In genomic region chr4:8682725-8683124, GRCh38 we compare ENCODE assay signal across 30 cellular contexts.
"Had no signal": no experiment of that assay in that cellular context is flagged by ENCODE, and none has a peak within 500 bp of the region (broad histone marks: within the 10 kb centered on the region; RNA-seq: fewer than 3 reads in every experiment).

No MANE protein-coding gene starts in this region.

- H3K9me3 Mint-ChIP-seq: activated T-cell treated with anti-CD3 and anti-CD28 coated beads, Interleukin-2, amount 50 U/mL, for 24 hours; activated T-helper 1 cell treated with anti-CD3 and anti-CD28 coated beads, Interleukin-12 subunit alpha, Interleukin-12 subunit beta, Interleukin-2, Interleukin-4 antibody, amounts not matched to agents 30 ng/mL and 10 ng/mL and 1 ng/mL, durations not matched to agents 14 hours and 24 hours and 36 hours; T-helper 2 cell treated with Interferon-gamma antibody and Interleukin-4, amounts not matched to agents 5 μg/mL and 100 μg/mL, for 36 hours had no signal

- H3K36me3 Mint-ChIP-seq: activated naive CD8-positive, alpha-beta T cell treated with anti-CD3 and anti-CD28 coated beads, Interleukin-2, amount 10 ng/mL, durations not matched to agents 7 days and 5 days had no signal

- H3K4me3 Mint-ChIP-seq: activated CD4-positive, alpha-beta T cell treated with anti-CD3 and anti-CD28 coated beads, Interleukin-2, amount 10 ng/mL, durations not matched to agents 7 days and 5 days; activated CD8-positive, alpha-beta T cell treated with anti-CD3 and anti-CD28 coated beads, Interleukin-2, amount 10 ng/mL, durations not matched to agents 7 days and 5 days; activated naive CD8-positive, alpha-beta T cell treated with anti-CD3 and anti-CD28 coated beads, Interleukin-2, amount 10 ng/mL, durations not matched to agents 7 days and 5 days; activated T-cell treated with anti-CD3 and anti-CD28 coated beads, Interleukin-2, amount 50 U/mL, for 24 hours; activated T-helper 1 cell treated with anti-CD3 and anti-CD28 coated beads, Interleukin-12 subunit alpha, Interleukin-12 subunit beta, Interleukin-2, Interleukin-4 antibody, amounts not matched to agents 30 ng/mL and 10 ng/mL and 1 ng/mL, durations not matched to agents 14 hours and 24 hours and 36 hours; T-helper 1 cell treated with Interleukin-12 subunit alpha and Interleukin-12 subunit beta and Interleukin-4 antibody, amounts not matched to agents 30 μg/mL and 1 μg/mL, for 36 hours; T-helper 2 cell treated with Interferon-gamma antibody and Interleukin-4, amounts not matched to agents 5 μg/mL and 100 μg/mL, for 36 hours had no signal

- H3K27ac ChIP-seq: body of pancreas, breast epithelium, Peyer's patch had no signal

- H3K27ac Mint-ChIP-seq: activated CD4-positive, alpha-beta T cell treated with anti-CD3 and anti-CD28 coated beads, Interleukin-2, amount 10 ng/mL, durations not matched to agents 7 days and 5 days; activated CD8-positive, alpha-beta T cell treated with anti-CD3 and anti-CD28 coated beads, Interleukin-2, amount 10 ng/mL, durations not matched to agents 7 days and 5 days; activated naive CD8-positive, alpha-beta T cell treated with anti-CD3 and anti-CD28 coated beads, Interleukin-2, amount 10 ng/mL, durations not matched to agents 7 days and 5 days; activated T-cell treated with anti-CD3 and anti-CD28 coated beads, Interleukin-2, amount 50 U/mL, for 24 hours; activated T-helper 1 cell treated with anti-CD3 and anti-CD28 coated beads, Interleukin-12 subunit alpha, Interleukin-12 subunit beta, Interleukin-2, Interleukin-4 antibody, amounts not matched to agents 30 ng/mL and 10 ng/mL and 1 ng/mL, durations not matched to agents 14 hours and 24 hours and 36 hours; T-helper 1 cell treated with Interleukin-12 subunit alpha and Interleukin-12 subunit beta and Interleukin-4 antibody, amounts not matched to agents 30 μg/mL and 1 μg/mL, for 36 hours; T-helper 2 cell treated with Interferon-gamma antibody and Interleukin-4, amounts not matched to agents 5 μg/mL and 100 μg/mL, for 36 hours had no signal

- H3K27me3 ChIP-seq: body of pancreas, Peyer's patch had no signal

- H3K4me1 ChIP-seq: body of pancreas, breast epithelium, Peyer's patch had no signal

- DNase-seq: activated CD4-positive, alpha-beta T cell treated with anti-CD3 and anti-CD28 coated beads, Interleukin-2, amount 10 ng/mL, durations not matched to agents 7 days and 5 days; activated CD4-positive, alpha-beta T cell treated with anti-CD3 and anti-CD28 coated beads, Interleukin-2, amount 50 U/mL, for 48 hours; activated CD8-positive, alpha-beta T cell treated with anti-CD3 and anti-CD28 coated beads, Interleukin-2, amount 10 ng/mL, durations not matched to agents 7 days and 5 days; activated naive CD4-positive, alpha-beta T cell; activated naive CD4-positive, alpha-beta T cell treated with anti-CD3 and anti-CD28 coated beads, Interleukin-2, amount 50 U/mL, for 16 hours; activated naive CD8-positive, alpha-beta T cell treated with anti-CD3 and anti-CD28 coated beads, Interleukin-2, amount 10 ng/mL, durations not matched to agents 7 days and 5 days; activated T-cell treated with anti-CD3 and anti-CD28 coated beads, Interleukin-2, amount 50 U/mL, for 24 hours; amygdala; body of pancreas; NCI-H1092 treated with DMSO at 0.1 percent for 48 hours; NCI-H1417; NCI-H146; NCI-H187; NCI-H2029 treated with DMSO at 0.1 percent for 48 hours; NCI-H2107; NCI-H2171; NCI-H510A; NCI-H526; NCI-H748 treated with DMSO at 0.1 percent for 48 hours; NK-92 treated with Interleukin-12 subunit alpha and Interleukin-12 subunit beta, amount 100 ng/mL, for 24 hours; PC-3; Peyer's patch; RPMI8226; SIG-M5 had no signal

- H3K4me1 Mint-ChIP-seq: activated CD4-positive, alpha-beta T cell treated with anti-CD3 and anti-CD28 coated beads, Interleukin-2, amount 10 ng/mL, durations not matched to agents 7 days and 5 days had no signal

- ATAC-seq: activated CD8-positive, alpha-beta T cell treated with anti-CD3 and anti-CD28 coated beads, Interleukin-2, amount 10 ng/mL, durations not matched to agents 7 days and 5 days; body of pancreas; K562; PC-3; Right ventricle myocardium inferior had no signal

- H3K9me3 ChIP-seq: body of pancreas, breast epithelium, Peyer's patch had no signal

- H3K4me3 ChIP-seq: body of pancreas, breast epithelium, K562, Peyer's patch had no signal

- H3K36me3 ChIP-seq: breast epithelium, Peyer's patch had no signal

- H3K27me3 Mint-ChIP-seq: activated CD4-positive, alpha-beta T cell treated with anti-CD3 and anti-CD28 coated beads, Interleukin-2, amount 10 ng/mL, durations not matched to agents 7 days and 5 days; activated naive CD8-positive, alpha-beta T cell treated with anti-CD3 and anti-CD28 coated beads, Interleukin-2, amount 10 ng/mL, durations not matched to agents 7 days and 5 days had no signal
